ENCODE assay signal across 18 cellular contexts in the genomic region with DNA sequence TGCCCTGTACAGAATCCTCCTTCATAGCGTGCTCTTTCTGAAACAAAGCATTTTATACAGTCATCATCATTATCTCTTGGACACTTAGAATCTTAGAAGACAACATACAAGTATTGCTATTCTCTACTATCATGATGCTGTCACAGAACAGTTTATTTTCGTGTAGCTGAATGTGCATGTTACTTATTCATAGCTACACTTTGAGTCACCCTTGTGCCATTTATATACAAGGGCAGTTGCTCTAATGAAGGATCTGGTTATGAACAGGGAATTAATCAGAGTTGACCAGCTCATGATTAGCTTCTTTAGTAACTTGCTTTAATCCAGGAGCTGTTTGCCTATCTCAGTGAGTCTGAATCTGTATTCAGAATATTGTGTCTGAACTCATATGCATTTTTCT. TPM values are rescaled to one million over a fixed set of nuclear protein-coding genes. Genes with fewer than 3 reads are reported as not detected.
DNase-seq lines count a peak whose midpoint lies in the region; ATAC-seq, FAIRE-seq and TF ChIP-seq lines count a peak whose summit lies in the region.
"Had no signal": no experiment of that assay in that cellular context is flagged by ENCODE, and none has a peak within 500 bp of the region (broad histone marks: within the 10 kb centered on the region; RNA-seq: fewer than 3 reads in every experiment).

No MANE protein-coding gene starts in this region.

- no peak overlapping the region for H3K9ac ChIP-seq in astrocyte (ENCODE audit: low read length)
- no peak overlapping the region for H3K9ac ChIP-seq in mesenchymal stem cell (ENCODE audit: low read length)

- no peak overlapping the region for H3K14ac ChIP-seq in mesenchymal stem cell (ENCODE audit: low read length in 2 of 2)

- peaks cover 35 to 57% (median 48%) of the 10 kb centered on the region in 4 donors for H3K4me1 Mint-ChIP-seq in CD4-positive, CD25-positive, alpha-beta regulatory T cell
- no peaks in the 10 kb centered on the region for H3K4me1 Mint-ChIP-seq in astrocyte (ENCODE audit: low read depth, unreplicated experiment)

- peaks cover 15% of the 10 kb centered on the region for H3K79me2 ChIP-seq in astrocyte (ENCODE audit: insufficient read depth, low read length)

- no peak for ATAC-seq in CD4-positive, CD25-positive, alpha-beta regulatory T cell (ENCODE audit: low read depth in 2 of 2)

- H3K36me3 ChIP-seq in CD4-positive, CD25-positive, alpha-beta regulatory T cell (ENCODE audit: control insufficient read depth, insufficient read depth, low read length) = peaks cover 91% of the 10 kb centered on the region
- H3K36me3 ChIP-seq in astrocyte (ENCODE audit: insufficient read depth, low read length) (peaks cover 68% of the 10 kb centered on the region), mesenchymal stem cell (ENCODE audit: control insufficient read depth in 1 of 2, insufficient read depth in 2 of 2, low read depth in 1 of 2, low read length in 2 of 2) (peaks cover 30 to 89% of the 10 kb centered on the region in 2 experiments)

- H2BK15ac ChIP-seq in mesenchymal stem cell (ENCODE audit: low read depth, poor library complexity, severe bottlenecking) = no peak overlapping the region

- H3K9me3 ChIP-seq in CD4-positive, CD25-positive, alpha-beta regulatory T cell (ENCODE audit: control insufficient read depth in 2 of 2, low read length in 2 of 2) = no peaks in the 10 kb centered on the region
- H3K9me3 ChIP-seq in astrocyte (ENCODE audit: insufficient read depth, low read depth, low read length) (no peaks in the 10 kb centered on the region), mesenchymal stem cell (ENCODE audit: control insufficient read depth, low read length) (no peaks in the 10 kb centered on the region)
- H3K9me3 ChIP-seq: BLaER1 treated with 17β-estradiol and CSF1 and Interleukin-3, amounts not matched to agents 10 nM and 100 nM; transverse colon had no signal

- WGBS in mesenchymal stem cell = 85% methylated on average over 1 of the region's 2 CpGs

- H3K4me1 ChIP-seq in CD4-positive, CD25-positive, alpha-beta regulatory T cell (ENCODE audit: control insufficient read depth, insufficient read depth, low read length, poor library complexity, severe bottlenecking) = peaks cover 27% of the 10 kb centered on the region
- H3K4me1 ChIP-seq in astrocyte (ENCODE audit: insufficient read depth, low read length) = peaks cover 12% of the 10 kb centered on the region
- H3K4me1 ChIP-seq in mesenchymal stem cell (ENCODE audit: control insufficient read depth, insufficient read depth, low read depth, low read length) = peaks cover 3% of the 10 kb centered on the region

- H3K4me3 ChIP-seq in CD4-positive, CD25-positive, alpha-beta regulatory T cell (ENCODE audit: low read depth, low read length) = peak overlapping the region; percentile 4
- H3K4me3 ChIP-seq in astrocyte (ENCODE audit: insufficient read depth, low read depth, low read length) = no peak overlapping the region
- no peak overlapping the region for H3K4me3 ChIP-seq in mesenchymal stem cell (ENCODE audit: insufficient read depth in 1 of 2, low read depth in 1 of 2, low read length in 2 of 2)
- H3K4me3 ChIP-seq: K562, PC-9, transverse colon had no signal

- no peak overlapping the region for H3K27ac ChIP-seq in CD4-positive, CD25-positive, alpha-beta regulatory T cell (ENCODE audit: insufficient read depth, low read length, poor library complexity, severe bottlenecking)
- H3K27ac ChIP-seq in astrocyte (ENCODE audit: low read depth, low read length) = no peak overlapping the region
- H3K27ac ChIP-seq in mesenchymal stem cell (ENCODE audit: low read length, poor library complexity, severe bottlenecking) = no peak overlapping the region
- H3K27ac ChIP-seq: PC-9, transverse colon had no signal

- no peak for DNase-seq in CD4-positive, CD25-positive, alpha-beta regulatory T cell
- DNase-seq in HCEC 1CT = peak; percentile 80
- peak; percentile 53 for DNase-seq in astrocyte (ENCODE audit: low read depth)
- DNase-seq in mesenchymal stem cell = peak; percentile 56
- no peak for DNase-seq in GF-D8 (lab: John Stamatoyannopoulos, UW)
- no peak for DNase-seq in stimulated activated CD4-positive, alpha-beta T cell treated with anti-CD3 and anti-CD28 coated beads, Interleukin-4, amount 100 ng/mL, for 4 hours
- DNase-seq in kidney glomerular epithelial cell (lab: John Stamatoyannopoulos, UW) = no peak
- DNase-seq: DMS79 treated with DMSO at 0.1 percent for 48 hours, MV-4-11 had no signal

- TF ChIP-seq CTCF in astrocyte (IDR thresholded peaks at IDR 0.05; ENCODE audit: insufficient read depth, low read depth, low read length) = no peak

- H2BK120ac ChIP-seq in mesenchymal stem cell (ENCODE audit: low read depth, low read length) = no peak overlapping the region

- H3K9me3 Mint-ChIP-seq in CD4-positive, CD25-positive, alpha-beta regulatory T cell = peaks cover 0 to 2% (median 0%) of the 10 kb centered on the region in 7 donors
- no peaks in the 10 kb centered on the region for H3K9me3 Mint-ChIP-seq in astrocyte (ENCODE audit: unreplicated experiment)
- H3K9me3 Mint-ChIP-seq: nephron had no signal

- H3K27me3 Mint-ChIP-seq in CD4-positive, CD25-positive, alpha-beta regulatory T cell = no peaks in the 10 kb centered on the region
- no peaks in the 10 kb centered on the region for H3K27me3 Mint-ChIP-seq in astrocyte (ENCODE audit: low read depth, unreplicated experiment)

- H3K27me3 ChIP-seq in CD4-positive, CD25-positive, alpha-beta regulatory T cell (ENCODE audit: control insufficient read depth, insufficient read depth, low read length) = no peaks in the 10 kb centered on the region
- no peaks in the 10 kb centered on the region for H3K27me3 ChIP-seq in astrocyte (ENCODE audit: insufficient read depth, low read length)
- H3K27me3 ChIP-seq in mesenchymal stem cell (ENCODE audit: control insufficient read depth in 1 of 2, insufficient read depth in 1 of 2, low read length in 2 of 2) = no peaks in the 10 kb centered on the region
- H3K27me3 ChIP-seq: BLaER1 treated with 17β-estradiol and CSF1 and Interleukin-3, amounts not matched to agents 10 nM and 100 nM; transverse colon had no signal

- peaks cover 65% of the 10 kb centered on the region for H3K36me3 Mint-ChIP-seq in CD4-positive, CD25-positive, alpha-beta regulatory T cell
- peaks cover 27% of the 10 kb centered on the region for H3K36me3 Mint-ChIP-seq in astrocyte (ENCODE audit: low read depth, unreplicated experiment)

- H2AFZ ChIP-seq in astrocyte (ENCODE audit: low read depth, low read length) (no peak overlapping the region), mesenchymal stem cell (ENCODE audit: low read depth, low read length) (no peak overlapping the region)
- H2AFZ ChIP-seq: PC-9 had no signal

- no peak overlapping the region for H3K18ac ChIP-seq in mesenchymal stem cell (ENCODE audit: low read depth in 1 of 2, low read length in 2 of 2)

- no peak overlapping the region for H2BK5ac ChIP-seq in mesenchymal stem cell (ENCODE audit: low read depth, low read length, poor library complexity, severe bottlenecking)

- peak overlapping the region in 3 of 4 donors; percentile 4 to 33 (median 32) for H3K4me3 Mint-ChIP-seq in CD4-positive, CD25-positive, alpha-beta regulatory T cell
- H3K4me3 Mint-ChIP-seq in astrocyte (ENCODE audit: unreplicated experiment) = no peak overlapping the region
- H3K4me3 Mint-ChIP-seq: nephron had no signal

- no peak overlapping the region for H4K91ac ChIP-seq in mesenchymal stem cell (ENCODE audit: low read length)

- H3K4me2 ChIP-seq in astrocyte (ENCODE audit: low read length) = no peak overlapping the region
- H3K4me2 ChIP-seq in mesenchymal stem cell (ENCODE audit: low read length, poor library complexity, severe bottlenecking) = no peak overlapping the region
- H3K4me2 ChIP-seq: PC-9 had no signal

- peaks cover 19% of the 10 kb centered on the region for H3K79me1 ChIP-seq in mesenchymal stem cell (replicated peaks; ENCODE audit: low read length, poor library complexity, severe bottlenecking)

- H2AK5ac ChIP-seq in mesenchymal stem cell (ENCODE audit: low read length, severe bottlenecking) = no peak overlapping the region

- no peak overlapping the region for H3K4ac ChIP-seq in mesenchymal stem cell (ENCODE audit: low read depth in 1 of 2, low read length in 2 of 2)

- no peak overlapping the region for H3K23ac ChIP-seq in mesenchymal stem cell (ENCODE audit: low read length in 2 of 2)

- FAIRE-seq in astrocyte (lab: Jason Lieb, UNC) = no peak
- FAIRE-seq: colon, H54 had no signal

- peak overlapping the region in 2 of 3 donors; percentile 44 to 65 for H3K27ac Mint-ChIP-seq in CD4-positive, CD25-positive, alpha-beta regulatory T cell
- H3K27ac Mint-ChIP-seq in astrocyte (ENCODE audit: unreplicated experiment) = no peak overlapping the region

- no peak overlapping the region for H2BK12ac ChIP-seq in mesenchymal stem cell (ENCODE audit: low read length in 2 of 2)

- no peak overlapping the region for H4K8ac ChIP-seq in mesenchymal stem cell (ENCODE audit: low read length)

- peaks cover 27% of the 10 kb centered on the region for H4K20me1 ChIP-seq in astrocyte (ENCODE audit: insufficient read depth, low read length)

RNA-seq across cellular contexts. Expression of a gene that starts 11.2 kb away (rescaled TPM):
- 61.4 TPM for total RNA-seq in CD4-positive, CD25-positive, alpha-beta regulatory T cell
- polyA plus RNA-seq in CD4-positive, CD25-positive, alpha-beta regulatory T cell = 10 to 100 TPM; 20.5 to 27.1 (median 24.1) TPM
- 32.6 and 38.0 TPM in 2 replicates for total RNA-seq in astrocyte
- 16.3 TPM for polyA plus RNA-seq in mesenchymal stem cell (2013, experiment 1 of 2)
- 16.3 TPM for polyA plus RNA-seq in mesenchymal stem cell (2013, experiment 2 of 2)

RNA-seq across cellular contexts. Expression of a gene that starts 14.6 kb away (rescaled TPM):
- total RNA-seq in CD4-positive, CD25-positive, alpha-beta regulatory T cell = 0.91 TPM
- 1 to 10 TPM in 2 of 4 donors, under 1 TPM in 2; 0.75 to 1.3 (median 1.0) TPM for polyA plus RNA-seq in CD4-positive, CD25-positive, alpha-beta regulatory T cell
- total RNA-seq in astrocyte = 0.20 TPM in 1 of 2 replicates, not detected in the other
- 0.10 TPM for polyA plus RNA-seq in mesenchymal stem cell (2013, experiment 1 of 2)
- polyA plus RNA-seq in mesenchymal stem cell (2013, experiment 2 of 2) = 0.10 TPM
- total RNA-seq: lung microvascular endothelial cell, pulmonary artery endothelial cell had no signal

RNA-seq across cellular contexts. Expression of a gene that starts 16.6 kb away (rescaled TPM):
- not detected for total RNA-seq in CD4-positive, CD25-positive, alpha-beta regulatory T cell
- under 1 TPM in 1 of 4 donors, not detected in 3; 0.05 TPM for polyA plus RNA-seq in CD4-positive, CD25-positive, alpha-beta regulatory T cell
- not detected in 2 replicates for total RNA-seq in astrocyte
- 0.03 TPM for polyA plus RNA-seq in mesenchymal stem cell (2013, experiment 1 of 2)
- 0.01 TPM for polyA plus RNA-seq in mesenchymal stem cell (2013, experiment 2 of 2)
- total RNA-seq: lung microvascular endothelial cell, PC-9, pulmonary artery endothelial cell, transverse colon had no signal

RNA-seq across cellular contexts. Expression of a gene that starts 36.1 kb away (rescaled TPM):
- 475 TPM for total RNA-seq in CD4-positive, CD25-positive, alpha-beta regulatory T cell
- 100 to 1,000 TPM; 589 to 845 (median 707) TPM for polyA plus RNA-seq in CD4-positive, CD25-positive, alpha-beta regulatory T cell
- 97.5 and 102 TPM in 2 replicates for total RNA-seq in astrocyte
- 161 TPM for polyA plus RNA-seq in mesenchymal stem cell (2013, experiment 1 of 2)
- polyA plus RNA-seq in mesenchymal stem cell (2013, experiment 2 of 2) = 158 TPM

Comparison
In these comparisons a context has a peak if more than half of its experiments do, and no peak if none do; other contexts are left out.
1. DNase-seq: peak in HCEC 1CT (single experiment), astrocyte (single experiment) and mesenchymal stem cell (single experiment); none in CD4-positive, CD25-positive, alpha-beta regulatory T cell (0 of 3), GF-D8 (single experiment), stimulated activated CD4-positive, alpha-beta T cell treated with anti-CD3 and anti-CD28 coated beads, Interleukin-4, amount 100 ng/mL, for 4 hours (0 of 2) and kidney glomerular epithelial cell (single experiment).